ENCODE assay signal across 21 cellular contexts in genomic region chr4:128682942-128683666, GRCh38.
DNase-seq lines count a peak whose midpoint lies in the region; ATAC-seq, FAIRE-seq and TF ChIP-seq lines count a peak whose summit lies in the region.
"Had no signal": no experiment of that assay in that cellular context is flagged by ENCODE, and none has a peak within 500 bp of the region (broad histone marks: within the 10 kb centered on the region; RNA-seq: fewer than 3 reads in every experiment).

No MANE protein-coding gene starts in this region.

- peaks cover 5% of the 10 kb centered on the region for H3K9me3 Mint-ChIP-seq in chondrocyte (ENCODE audit: low read depth)
- H3K9me3 Mint-ChIP-seq in neural crest cell, result peaks cover 5% of the 10 kb centered on the region
- H3K9me3 Mint-ChIP-seq in T-cell, result no peaks in the 10 kb centered on the region
- H3K9me3 Mint-ChIP-seq: activated T-cell treated with anti-CD3 and anti-CD28 coated beads, Interleukin-2, amount 50 U/mL, for 24 hours; nephron had no signal

- no peak overlapping the region for H3K18ac ChIP-seq in IMR-90 (ENCODE audit: low read depth, low read length)

- H3K4me1 Mint-ChIP-seq in chondrocyte (ENCODE audit: low read depth) (peaks cover under 1% of the 10 kb centered on the region), neural crest cell (peaks cover 17% of the 10 kb centered on the region), T-cell (no peaks in the 10 kb centered on the region)
- H3K4me1 Mint-ChIP-seq: nephron had no signal

- no peak overlapping the region for H3K23ac ChIP-seq in IMR-90 (ENCODE audit: low read depth, low read length)

- no peak overlapping the region for H4K5ac ChIP-seq in IMR-90 (ENCODE audit: low read depth, low read length)

- no peaks in the 10 kb centered on the region for H3K79me2 ChIP-seq in mammary epithelial cell (ENCODE audit: insufficient read depth, low read length)

- no peak for TF ChIP-seq RAD21 in IMR-90 (IDR thresholded peaks at IDR 0.05; ENCODE audit: low read length)

- no TSS peak for BruUV-seq in IMR-90 (replicated peaks; lab: Mats Ljungman, UMichigan)
- BruUV-seq in mammary epithelial cell (replicated peaks; lab: Mats Ljungman, UMichigan), result no TSS peak

- no peaks in the 10 kb centered on the region for H3K36me3 ChIP-seq in IMR-90 (ENCODE audit: control insufficient read depth, insufficient read depth, low read length)
- no peaks in the 10 kb centered on the region for H3K36me3 ChIP-seq in mammary epithelial cell (ENCODE audit: insufficient read depth, low read length)
- H3K36me3 ChIP-seq: cardiac muscle cell, sigmoid colon, vagina had no signal

- no peak overlapping the region for H2AK5ac ChIP-seq in IMR-90 (ENCODE audit: low read depth, low read length)

- CTCF ChIA-PET in IMR-90 (lab: Yijun Ruan, JAX) (no interaction called here), mammary epithelial cell (lab: Charles Lee; ENCODE audit: low non-redundant PET) (no interaction called here), T-cell (lab: Charles Lee) (interaction anchor here in 1 of 2 donors (0.6 to 0.9 kb wide), 2 partner anchors 31 to 804 kb away, joined by 3 to 4 read pairs; no protein-coding TSS in a partner anchor)

- H3K27me3 ChIP-seq in IMR-90 (ENCODE audit: control insufficient read depth, insufficient read depth, low read length), result no peaks in the 10 kb centered on the region
- H3K27me3 ChIP-seq in mammary epithelial cell (ENCODE audit: insufficient read depth, low read length), result peaks cover 3% of the 10 kb centered on the region
- H3K27me3 ChIP-seq: sigmoid colon, vagina had no signal

- H4K91ac ChIP-seq in IMR-90 (ENCODE audit: insufficient read depth, low read depth, low read length), result no peak overlapping the region

- dilution Hi-C loops in IMR-90 (cut with HindIII; ENCODE audit: low sequenced_read_pairs, unreplicated experiment) (no loop called here), mammary epithelial cell (cut with HindIII; ENCODE audit: low sequenced_read_pairs) (no loop called here)

- H2BK20ac ChIP-seq in IMR-90 (ENCODE audit: low read depth, low read length), result no peak overlapping the region

- H2AK9ac ChIP-seq in IMR-90 (replicated peaks; ENCODE audit: low read depth, low read length, poor library complexity), result no peak overlapping the region

- H2AFZ ChIP-seq in IMR-90 (replicated peaks; ENCODE audit: low read length, poor library complexity) (peak overlapping the region; percentile 23), mammary epithelial cell (ENCODE audit: low read depth, low read length) (no peak overlapping the region)

- TF ChIP-seq CTCF in IMR-90 (conservative IDR thresholded peaks at IDR 0.05; ENCODE audit: low read depth, low read length) (no peak), chondrocyte (IDR thresholded peaks at IDR 0.05) (no peak), neural crest cell (conservative IDR thresholded peaks at IDR 0.05) (no peak), mammary epithelial cell (conservative IDR thresholded peaks at IDR 0.05 in 1 of 2, IDR thresholded peaks at IDR 0.05 in 1 of 2; ENCODE audit: extremely low read depth in 1 of 2, insufficient read depth in 1 of 2, low read depth in 1 of 2, low read length in 2 of 2) (no peak)

- no peak overlapping the region for H2BK120ac ChIP-seq in IMR-90 (ENCODE audit: low read depth, low read length)

- H3K36me3 Mint-ChIP-seq in chondrocyte (ENCODE audit: low read depth) (no peaks in the 10 kb centered on the region), neural crest cell (ENCODE audit: low read depth) (no peaks in the 10 kb centered on the region), T-cell (no peaks in the 10 kb centered on the region)

- POLR2A ChIA-PET in IMR-90 (lab: Charles Lee; ENCODE audit: unreplicated experiment), result no interaction called here
- POLR2A ChIA-PET in T-cell (lab: Charles Lee), result no interaction called here

- H4K8ac ChIP-seq in IMR-90 (ENCODE audit: low read depth in 2 of 2, low read length in 2 of 2), result no peak overlapping the region

- H3K4me3 Mint-ChIP-seq in chondrocyte (ENCODE audit: unreplicated experiment) (no peak overlapping the region), neural crest cell (no peak overlapping the region), T-cell (no peak overlapping the region)
- H3K4me3 Mint-ChIP-seq: activated T-cell treated with anti-CD3 and anti-CD28 coated beads, Interleukin-2, amount 50 U/mL, for 24 hours; nephron had no signal

- H3K9me3 ChIP-seq in IMR-90 (ENCODE audit: control insufficient read depth, insufficient read depth, low read length) (peaks cover 3% of the 10 kb centered on the region; the same call in 1 of the 2 replicates), mammary epithelial cell (replicated peaks; ENCODE audit: insufficient read depth, low read length) (peaks cover 14% of the 10 kb centered on the region)
- H3K9me3 ChIP-seq: sigmoid colon, vagina had no signal

- in situ Hi-C loops in IMR-90 (cut with MboI; ENCODE audit: low sequenced_read_pairs), result no loop called here
- in situ Hi-C loops in mammary epithelial cell (cut with MboI; ENCODE audit: low sequenced_read_pairs in 2 of 2), result no loop called here

- H3K4me2 ChIP-seq in IMR-90 (ENCODE audit: low read depth, low read length) (no peak overlapping the region), mammary epithelial cell (ENCODE audit: insufficient read depth, low read depth, low read length) (no peak overlapping the region)

- no peak overlapping the region for H3K14ac ChIP-seq in IMR-90 (replicated peaks; ENCODE audit: low read depth, low read length)

- peak overlapping the region; percentile 3 for H3K27ac Mint-ChIP-seq in chondrocyte (ENCODE audit: unreplicated experiment)
- H3K27ac Mint-ChIP-seq in neural crest cell (ENCODE audit: unreplicated experiment), result peak overlapping the region; percentile 50
- H3K27ac Mint-ChIP-seq in T-cell, result no peak overlapping the region
- H3K27ac Mint-ChIP-seq: activated T-cell treated with anti-CD3 and anti-CD28 coated beads, Interleukin-2, amount 50 U/mL, for 24 hours; nephron had no signal

- ATAC-seq in IMR-90 (ENCODE audit: low read depth) (no peak), T-cell (replicated peaks in 1 of 4) (no peak)

- no peak overlapping the region for H3K56ac ChIP-seq in IMR-90 (ENCODE audit: extremely low read depth, insufficient read depth, low read length)

- H2BK5ac ChIP-seq in IMR-90 (ENCODE audit: low read depth, low read length, poor library complexity, severe bottlenecking), result no peak overlapping the region

- WGBS in IMR-90 (ENCODE audit: extremely low coverage in 2 of 2, insufficient read length in 1 of 2), 2 experiments, result 46% methylated on average over 3 of the region's 9 CpGs; no CpG with 5 or more reads in 1 of the 2 experiments
- 50% methylated on average over 9 of the region's 9 CpGs for WGBS in mammary epithelial cell (ENCODE audit: low coverage, missing lambda C conversion rate)

- no peaks in the 10 kb centered on the region for H3K79me1 ChIP-seq in IMR-90 (ENCODE audit: low read depth in 1 of 2, low read length in 2 of 2)

- H3K9me1 ChIP-seq in IMR-90 (ENCODE audit: insufficient read depth, low read length), result no peaks in the 10 kb centered on the region

- intact Hi-C loops in IMR-90 (cut with micrococcal nuclease) (no loop called here), mammary epithelial cell (cut with micrococcal nuclease) (no loop called here)

- no peak overlapping the region for H3K9ac ChIP-seq in IMR-90 (ENCODE audit: low read depth, low read length)
- no peak overlapping the region for H3K9ac ChIP-seq in mammary epithelial cell (ENCODE audit: insufficient read depth, low read length)

- no peaks in the 10 kb centered on the region for H3K27me3 Mint-ChIP-seq in chondrocyte (ENCODE audit: low read depth)
- no peaks in the 10 kb centered on the region for H3K27me3 Mint-ChIP-seq in neural crest cell (ENCODE audit: low read depth)
- H3K27me3 Mint-ChIP-seq in T-cell, result peaks cover 4 to 11% of the 10 kb centered on the region in 2 donors

- FAIRE-seq in GM12892 (lab: Jason Lieb, UNC), result peak; percentile 58
- FAIRE-seq: D721Med had no signal

- DNase-seq in GM12892 (ENCODE audit: insufficient read length) (no peak), IMR-90 (no peak), chondrocyte (ENCODE audit: low spot score) (no peak), neural crest cell (ENCODE audit: low read depth, low spot score) (no peak), mammary epithelial cell (no peak), dermis blood vessel endothelial cell (no peak), GOT3 (lab: John Stamatoyannopoulos, UW) (no peak), T-cell (no peak)
- DNase-seq: activated CD4-positive, CD25-positive, alpha-beta regulatory T cell treated with anti-CD3 and anti-CD28 coated beads, Interleukin-2, amount 50 U/mL, for 72 hours; activated CD8-positive, alpha-beta memory T cell treated with anti-CD3 and anti-CD28 coated beads for 24 hours; activated naive CD4-positive, alpha-beta T cell; activated T-cell treated with anti-CD3 and anti-CD28 coated beads, Interleukin-2, amount 50 U/mL, for 24 hours; C1 segment of cervical spinal cord; NCI-H2171 treated with DMSO at 0.1 percent for 48 hours; NCI-H526 treated with DMSO at 0.1 percent for 48 hours; Right ventricle myocardium superior; sigmoid colon had no signal

- H2BK15ac ChIP-seq in IMR-90 (ENCODE audit: low read depth, low read length), result no peak overlapping the region

- H3K4me3 ChIP-seq in IMR-90 (ENCODE audit: insufficient read depth, low read depth, low read length) (no peak overlapping the region), mammary epithelial cell (replicated peaks in 1 of 3; ENCODE audit: insufficient read depth in 1 of 3, low read depth in 2 of 3, low read length in 3 of 3) (no peak overlapping the region)
- H3K4me3 ChIP-seq: cardiac muscle cell, sigmoid colon, vagina had no signal

- TF ChIP-seq POLR2A in GM12892 (IDR thresholded peaks at IDR 0.05; ENCODE audit: low read depth, low read length) (no peak), IMR-90 (IDR thresholded peaks at IDR 0.05; ENCODE audit: low read depth, low read length) (no peak)

- no peaks in the 10 kb centered on the region for H3K4me1 ChIP-seq in IMR-90 (ENCODE audit: control insufficient read depth, insufficient read depth, low read length)
- H3K4me1 ChIP-seq in mammary epithelial cell (ENCODE audit: insufficient read depth, low read length), result peaks cover 5% of the 10 kb centered on the region
- H3K4me1 ChIP-seq: vagina had no signal

- H4K20me1 ChIP-seq in IMR-90 (ENCODE audit: insufficient read depth, low read length) (no peaks in the 10 kb centered on the region), mammary epithelial cell (ENCODE audit: insufficient read depth, low read length) (no peaks in the 10 kb centered on the region)

- no peak overlapping the region for H3K4ac ChIP-seq in IMR-90 (ENCODE audit: low read depth, low read length)

- H3K27ac ChIP-seq in IMR-90 (ENCODE audit: insufficient read depth, low read length), result no peak overlapping the region
- no peak overlapping the region for H3K27ac ChIP-seq in mammary epithelial cell (ENCODE audit: insufficient read depth, low read depth, low read length)
- H3K27ac ChIP-seq: cardiac muscle cell, vagina had no signal

TF ChIP-seq in IMR-90, 13 proteins besides CTCF, POLR2A, EP300 and RAD21 (continues in another document):
- TF ChIP-seq RCOR1 (IDR thresholded peaks at IDR 0.05; ENCODE audit: insufficient replicate concordance, low read length) (no peak), NFE2L2 (IDR thresholded peaks at IDR 0.05; ENCODE audit: low read depth, low read length) (no peak), CHD1 (IDR thresholded peaks at IDR 0.05; ENCODE audit: low read depth, low read length) (no peak), SMC3 (IDR thresholded peaks at IDR 0.05; ENCODE audit: low read depth, low read length) (no peak), MXI1 (IDR thresholded peaks at IDR 0.05; ENCODE audit: borderline replicate concordance, low read depth, low read length) (no peak)

Comparison
In these comparisons a context has a peak if more than half of its experiments do, and no peak if none do; other contexts are left out.
1. H3K27ac Mint-ChIP-seq: peak in chondrocyte (single experiment) and neural crest cell (single experiment); none in T-cell (0 of 2).